1 cellular context compared by ENCODE assay signal in genomic region chr20:33119725-33120720, GRCh38.
TF ChIP-seq lines count a peak whose summit lies in the region.

No MANE protein-coding gene starts in this region.

TF ChIP-seq in GM12878, 131 proteins besides CTCF, POLR2A, EP300 and RAD21 (continued from another document):
- peak; percentile 38 for TF ChIP-seq SKIL (IDR thresholded peaks at IDR 0.05; ENCODE audit: low read depth, poor library complexity, severe bottlenecking)
- no peak for TF ChIP-seq RELB (IDR thresholded peaks at IDR 0.05; ENCODE audit: low read depth)
- TF ChIP-seq ZNF24 (IDR thresholded peaks at IDR 0.05): no peak
